In genomic region chr6:113511100-113511499, GRCh38 we compare ENCODE assay signal across 25 cellular contexts.
"Had no signal": no experiment of that assay in that cellular context is flagged by ENCODE, and none has a peak within 500 bp of the region (broad histone marks: within the 10 kb centered on the region; RNA-seq: fewer than 3 reads in every experiment).

No MANE protein-coding gene starts in this region.

- H3K9me3 ChIP-seq: heart left ventricle, ovary, psoas muscle, spleen, testis, tibial nerve, upper lobe of right lung, vagina had no signal

- H3K4me1 ChIP-seq: heart left ventricle, psoas muscle, spleen, testis, tibial nerve, upper lobe of right lung, vagina had no signal

- ATAC-seq: heart left ventricle; left colon; left ventricle myocardium superior; psoas muscle; sciatic nerve; stimulated activated naive B cell treated with anti-CD40 and anti-IgM and Interleukin-4, amounts not matched to agents 10 μg/mL and 1 μg/mL and 100 μg/mL, for 72 hours; stimulated activated naive CD8-positive, alpha-beta T cell treated with anti-CD3 and anti-CD28 coated beads, Interleukin-15, amount 100 ng/mL, for 72 hours; upper lobe of right lung had no signal

- DNase-seq: effector CD8-positive, alpha-beta T cell; foreskin melanocyte; heart left ventricle; hippocampal formation; left colon; left ventricle myocardium superior; mesendoderm; naive B cell; nephron progenitor cell; ovary; psoas muscle; retina; spleen; stimulated activated CD4-positive, alpha-beta T cell treated with anti-CD3 and anti-CD28 coated beads, Interleukin-15, amount 100 ng/mL, for 24 hours; stimulated activated CD4-positive, alpha-beta T cell treated with anti-CD3 and anti-CD28 coated beads, Interleukin-1b, Interleukin-23, amount 100 ng/mL, for 48 hours; stimulated activated CD4-positive, alpha-beta T cell treated with anti-CD3 and anti-CD28 coated beads, Interleukin-4, amount 100 ng/mL, for 24 hours; stimulated activated naive B cell treated with anti-CD40 and anti-IgM and Interleukin-4, amounts not matched to agents 10 μg/mL and 1 μg/mL and 100 μg/mL, for 72 hours; stimulated activated naive CD8-positive, alpha-beta T cell treated with anti-CD3 and anti-CD28 coated beads, Interleukin-15, amount 100 ng/mL, for 72 hours; testis; upper lobe of right lung had no signal

- H3K27me3 ChIP-seq: heart left ventricle, ovary, spleen, testis, tibial nerve, upper lobe of right lung, vagina had no signal

- H3K36me3 ChIP-seq: heart left ventricle, ovary, spleen, tibial nerve, upper lobe of right lung, vagina had no signal

- H3K4me3 ChIP-seq: coronary artery, heart left ventricle, lung, ovary, psoas muscle, spleen, testis, tibial nerve, upper lobe of right lung, vagina had no signal

- H3K27ac ChIP-seq: coronary artery, heart left ventricle, ovary, psoas muscle, spleen, testis, tibial nerve, upper lobe of right lung, vagina had no signal
